In genomic region chr5:93330506-93330905, GRCh38 we compare ENCODE assay signal across 1 cellular context.
TF ChIP-seq lines count a peak whose summit lies in the region.

No MANE protein-coding gene starts in this region.

TF ChIP-seq in GM23338, 12 proteins besides CTCF, POLR2A, EP300 and RAD21:
- TF ChIP-seq JUNB (IDR thresholded peaks at IDR 0.05; ENCODE audit: unreplicated experiment) (no peak), CREB1 (CRISPR knock-in tag; IDR thresholded peaks at IDR 0.05; ENCODE audit: low read depth) (no peak), ZNF114 (CRISPR knock-in tag; IDR thresholded peaks at IDR 0.05) (no peak), EZH2phosphoT487 (IDR thresholded peaks at IDR 0.05; ENCODE audit: unreplicated experiment) (no peak), NANOG (IDR thresholded peaks at IDR 0.05; ENCODE audit: borderline replicate concordance) (no peak), STAT1 (IDR thresholded peaks at IDR 0.05; ENCODE audit: unreplicated experiment) (no peak), ZNF462 (CRISPR knock-in tag; IDR thresholded peaks at IDR 0.05) (no peak), POLR2AphosphoS5 (IDR thresholded peaks at IDR 0.05; ENCODE audit: low read depth) (no peak), ZNF331 (CRISPR knock-in tag; IDR thresholded peaks at IDR 0.05; ENCODE audit: low read depth) (no peak), EZH2 (IDR thresholded peaks at IDR 0.05; ENCODE audit: low read depth, unreplicated experiment) (no peak)
TF ChIP-seq in GM23338: peak in this region for 0.
